1 cellular context compared by ENCODE assay signal in genomic region chr4:83276299-83277040, GRCh38.
TF ChIP-seq lines count a peak whose summit lies in the region.

No MANE protein-coding gene starts in this region.

TF ChIP-seq in HepG2, 621 proteins besides CTCF, POLR2A, EP300 and RAD21 (continued from another document):
- TF ChIP-seq ZBED4 (CRISPR knock-in tag; IDR thresholded peaks at IDR 0.05; ENCODE audit: borderline replicate concordance): no peak
- TF ChIP-seq TAF15 (IDR thresholded peaks at IDR 0.05; ENCODE audit: low read depth, low read length, poor library complexity, severe bottlenecking): no peak
- TF ChIP-seq SAFB2 (CRISPR knock-in tag; IDR thresholded peaks at IDR 0.05; ENCODE audit: borderline replicate concordance, low read depth): no peak
- TF ChIP-seq ZNF839 (CRISPR knock-in tag; IDR thresholded peaks at IDR 0.05; ENCODE audit: borderline replicate concordance): no peak
- no peak for TF ChIP-seq TERF1 (CRISPR knock-in tag; IDR thresholded peaks at IDR 0.05)
- TF ChIP-seq ZNF770 (CRISPR knock-in tag; IDR thresholded peaks at IDR 0.05): no peak
- TF ChIP-seq FOXP1 (IDR thresholded peaks at IDR 0.05): no peak
- no peak for TF ChIP-seq FOXP1 (CRISPR knock-in tag; IDR thresholded peaks at IDR 0.05)
- TF ChIP-seq RXRA (CRISPR knock-in tag; IDR thresholded peaks at IDR 0.05): no peak
TF ChIP-seq in HepG2: peak in this region for 0.
